Comparison of ENCODE assay signal across 8 cellular contexts in genomic region chr14:22886500-22887259, GRCh38. TPM values are rescaled to one million over a fixed set of nuclear protein-coding genes. Genes with fewer than 3 reads are reported as not detected.
A peak's percentile ranks its signal among the peaks of the same experiment; 100 is the strongest.
DNase-seq lines count a peak whose midpoint lies in the region; ATAC-seq and TF ChIP-seq lines count a peak whose summit lies in the region.

No MANE protein-coding gene starts in this region.

- H3K4me1 ChIP-seq in lower lobe of right lung = peaks cover 26% of the 10 kb centered on the region

- H3K27me3 Mint-ChIP-seq in dendritic cell treated with granulocyte-macrophage colony-stimulating factor and Interleukin-4, amounts not matched to agents 40 ng/mL and 50 ng/mL, for 4 days = peaks cover 32% of the 10 kb centered on the region

- intact Hi-C loops in dendritic cell treated with granulocyte-macrophage colony-stimulating factor and Interleukin-4, amounts not matched to agents 40 ng/mL and 50 ng/mL, for 4 days (cut with micrococcal nuclease) = no loop called here
- intact Hi-C loops in lower lobe of right lung (cut with DNase I) = no loop called here

- TF ChIP-seq CTCF in GM12873 (IDR thresholded peaks at IDR 0.05; ENCODE audit: insufficient read depth, low read depth, low read length, missing control alignments) (peak; percentile 52), lower lobe of right lung (IDR thresholded peaks at IDR 0.05) (no peak)

- peak; percentile 50 for ATAC-seq in HG02571 (IDR thresholded peaks at IDR 0.05; ENCODE audit: unreplicated experiment)
- ATAC-seq in activated CD4-positive, CD25-positive, alpha-beta regulatory T cell treated with anti-CD3 and anti-CD28 coated beads, Interleukin-2, amount 50 U/mL, for 24 hours = peak; percentile 66 to 68
- ATAC-seq in lower lobe of right lung = peak; percentile 92

- H3K36me3 ChIP-seq in lower lobe of right lung = no peaks in the 10 kb centered on the region

- no peaks in the 10 kb centered on the region for H3K36me3 Mint-ChIP-seq in dendritic cell treated with granulocyte-macrophage colony-stimulating factor and Interleukin-4, amounts not matched to agents 40 ng/mL and 50 ng/mL, for 4 days (ENCODE audit: low read depth)

- peak overlapping the region; percentile 71 for H3K4me3 Mint-ChIP-seq in dendritic cell treated with granulocyte-macrophage colony-stimulating factor and Interleukin-4, amounts not matched to agents 40 ng/mL and 50 ng/mL, for 4 days

- H3K27ac ChIP-seq in lower lobe of right lung = peak overlapping the region; percentile 68

- H3K4me3 ChIP-seq in lower lobe of right lung = peak overlapping the region; percentile 70

- H3K9me3 Mint-ChIP-seq in dendritic cell treated with granulocyte-macrophage colony-stimulating factor and Interleukin-4, amounts not matched to agents 40 ng/mL and 50 ng/mL, for 4 days = no peaks in the 10 kb centered on the region

- peak; percentile 77 for DNase-seq in NCI-H1436 (lab: John Stamatoyannopoulos, UW)
- DNase-seq in lower lobe of right lung = peak; percentile 87
- DNase-seq in stimulated activated CD8-positive, alpha-beta memory T cell treated with anti-CD3 and anti-CD28 coated beads, Interleukin-12 subunit alpha, Interleukin-12 subunit beta, amount 100 ng/mL, for 24 hours (ENCODE audit: extremely low read depth) = peak; percentile 34
- no peak for DNase-seq in NCI-H1694 treated with DMSO at 0.1 percent for 48 hours (lab: John Stamatoyannopoulos, UW)

- H3K9me3 ChIP-seq in lower lobe of right lung = no peaks in the 10 kb centered on the region

- peaks cover 50% of the 10 kb centered on the region for H3K4me1 Mint-ChIP-seq in dendritic cell treated with granulocyte-macrophage colony-stimulating factor and Interleukin-4, amounts not matched to agents 40 ng/mL and 50 ng/mL, for 4 days (ENCODE audit: low read depth)

- no peaks in the 10 kb centered on the region for H3K27me3 ChIP-seq in lower lobe of right lung (ENCODE audit: low read depth)

- H3K27ac Mint-ChIP-seq in dendritic cell treated with granulocyte-macrophage colony-stimulating factor and Interleukin-4, amounts not matched to agents 40 ng/mL and 50 ng/mL, for 4 days = peak overlapping the region; percentile 71

RNA-seq across cellular contexts. Expression of gene REM2, which starts 3.7 kb away (rescaled TPM):
- 0.83 TPM for total RNA-seq in lower lobe of right lung

RNA-seq across cellular contexts. Expression of gene LRP10, which starts 15.1 kb away (rescaled TPM):
- total RNA-seq in lower lobe of right lung = 134 TPM

RNA-seq across cellular contexts. Expression of gene RBM23, which starts 32.3 kb away (rescaled TPM):
- total RNA-seq in lower lobe of right lung = 91.4 TPM

RNA-seq across cellular contexts. Expression of gene PRMT5, which starts 42.5 kb away (rescaled TPM):
- total RNA-seq in lower lobe of right lung = 37.3 TPM

RNA-seq across cellular contexts. Expression of gene MMP14, which starts 50.3 kb away (rescaled TPM):
- total RNA-seq in lower lobe of right lung = 124 TPM
